In genomic region chr22:19873138-19873959, GRCh38 we compare ENCODE assay signal across 10 cellular contexts. TPM values are rescaled to one million over a fixed set of nuclear protein-coding genes. Genes with fewer than 3 reads are reported as not detected.
DNase-seq lines count a peak whose midpoint lies in the region; TF ChIP-seq lines count a peak whose summit lies in the region.
"Had no signal": no experiment of that assay in that cellular context is flagged by ENCODE, and none has a peak within 500 bp of the region (broad histone marks: within the 10 kb centered on the region; RNA-seq: fewer than 3 reads in every experiment).

No MANE protein-coding gene starts in this region.

- no peak for TF ChIP-seq EP300 in tibial nerve (IDR thresholded peaks at IDR 0.05)

- DNase-seq in activated gamma-delta T cell treated with Interleukin-2 at 50 U/mL for 16 hours (peak; percentile 2), activated gamma-delta T cell (lab: John Stamatoyannopoulos, UW) (no peak), Peyer's patch (peak in 2 of 3 donors; percentile 73 to 80), islet precursor cell (peak; percentile 37), tibial nerve (ENCODE audit: low spot score in 2 of 2) (peak in 1 of 2 donors; percentile 8), NK-92 (lab: John Stamatoyannopoulos, UW; ENCODE audit: unreplicated experiment) (no peak), NCI-H1930 (lab: John Stamatoyannopoulos, UW) (no peak), MV-4-11 (lab: John Stamatoyannopoulos, UW) (no peak)
- DNase-seq: NCI-H446 treated with DMSO at 0.1 percent for 48 hours, SIG-M5 had no signal

- H3K4me3 ChIP-seq in Peyer's patch: peak overlapping the region in 1 of 4 donors; percentile 13
- H3K4me3 ChIP-seq in tibial nerve: no peak overlapping the region

- TF ChIP-seq POLR2A in Peyer's patch (IDR thresholded peaks at IDR 0.05): no peak
- TF ChIP-seq POLR2A in tibial nerve (IDR thresholded peaks at IDR 0.05): no peak

- 54 to 58% methylated on average over 21 to 23 of the region's 27 CpGs for WGBS in tibial nerve, 2 donors

- peaks cover 0 to 15% (median 0%) of the 10 kb centered on the region in 4 donors for H3K4me1 ChIP-seq in Peyer's patch
- peaks cover 0 to 86% (median 20%) of the 10 kb centered on the region in 4 donors for H3K4me1 ChIP-seq in tibial nerve

- no peaks in the 10 kb centered on the region for H3K9me3 ChIP-seq in Peyer's patch
- H3K9me3 ChIP-seq in tibial nerve: no peaks in the 10 kb centered on the region

- no peaks in the 10 kb centered on the region for H3K27me3 ChIP-seq in Peyer's patch
- no peaks in the 10 kb centered on the region for H3K27me3 ChIP-seq in tibial nerve

- H3K36me3 ChIP-seq in Peyer's patch (peaks cover 0 to 5% (median 0%) of the 10 kb centered on the region in 3 donors), tibial nerve (peaks cover 0 to 34% (median 0%) of the 10 kb centered on the region in 3 donors)

- no peak for TF ChIP-seq CTCF in Peyer's patch (IDR thresholded peaks at IDR 0.05)
- TF ChIP-seq CTCF in tibial nerve (IDR thresholded peaks at IDR 0.05): no peak

- peak overlapping the region in 1 of 4 donors; percentile 18 for H3K27ac ChIP-seq in Peyer's patch
- peak overlapping the region in 3 of 4 donors; percentile 42 to 79 (median 59) for H3K27ac ChIP-seq in tibial nerve

RNA-seq across cellular contexts. Expression of gene GNB1L, which starts 18.7 kb away (rescaled TPM):
- total RNA-seq in Peyer's patch: 1 to 10 TPM; 3.1 to 6.6 (median 4.9) TPM
- 1 to 10 TPM; 2.9 to 8.1 (median 6.3) TPM for total RNA-seq in tibial nerve

RNA-seq across cellular contexts. Expression of gene RTL10, which starts 18.7 kb away (rescaled TPM):
- total RNA-seq in Peyer's patch: 10 to 100 TPM in 3 of 4 donors, 1 to 10 TPM in 1; 2.5 to 26.1 (median 22.8) TPM
- 10 to 100 TPM; 10.2 to 13.3 (median 11.4) TPM for total RNA-seq in tibial nerve

Comparison
In these comparisons a context has a peak if more than half of its experiments do, and no peak if none do; other contexts are left out.
1. DNase-seq: peak in activated gamma-delta T cell treated with Interleukin-2 at 50 U/mL for 16 hours (single experiment), Peyer's patch (2 of 3) and islet precursor cell (single experiment); none in activated gamma-delta T cell (single experiment), NK-92 (single experiment), NCI-H1930 (0 of 2) and MV-4-11 (single experiment).